In the genomic region with DNA sequence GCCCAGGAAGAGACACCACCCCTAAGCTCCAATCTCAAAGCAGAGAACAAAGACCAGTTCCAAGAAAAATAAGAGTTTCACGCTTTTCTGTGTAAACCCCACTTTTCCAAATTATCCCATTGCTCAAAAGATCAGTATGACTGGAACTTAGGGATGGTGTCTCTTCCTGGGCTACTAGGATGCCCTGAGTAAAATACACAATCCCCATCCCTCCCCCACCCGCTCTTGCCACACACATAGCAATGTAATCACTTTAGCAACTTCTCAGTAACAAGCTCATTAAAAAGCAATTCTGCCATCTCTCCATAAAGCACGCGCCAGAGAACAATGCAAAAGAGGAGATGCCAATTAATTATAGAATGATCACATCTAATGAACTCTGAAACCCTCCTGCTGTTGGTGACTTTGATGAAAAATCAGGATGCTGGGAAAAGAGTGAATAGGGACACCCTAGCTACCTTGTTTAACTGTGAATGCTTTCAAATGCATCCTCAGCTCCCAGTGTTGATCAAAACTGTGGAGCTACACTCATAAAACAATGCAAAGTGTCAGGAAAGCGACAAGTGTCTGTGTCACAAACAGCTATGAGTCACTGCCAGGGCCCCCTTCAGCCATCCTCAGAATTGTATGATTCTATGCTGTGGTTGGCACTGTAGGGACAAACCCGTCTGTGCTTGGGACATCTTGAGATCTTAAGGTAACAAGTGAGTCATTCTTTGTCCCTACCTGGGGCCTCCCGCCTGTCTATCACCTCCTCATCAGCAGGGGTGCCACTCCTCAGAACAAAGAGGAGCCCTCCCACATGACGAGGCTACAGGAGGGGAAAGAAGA, we compare ENCODE assay signal across 9 cellular contexts. TPM values are rescaled to one million over a fixed set of nuclear protein-coding genes. Genes with fewer than 3 reads are reported as not detected.
DNase-seq lines count a peak whose midpoint lies in the region; ATAC-seq, FAIRE-seq and TF ChIP-seq lines count a peak whose summit lies in the region.
"Had no signal": no experiment of that assay in that cellular context is flagged by ENCODE, and none has a peak within 500 bp of the region (broad histone marks: within the 10 kb centered on the region; RNA-seq: fewer than 3 reads in every experiment).

No MANE protein-coding gene starts in this region.

- H2AFZ ChIP-seq in GM12878 (ENCODE audit: control insufficient read depth, low read depth, low read length), result no peak overlapping the region

- peak; percentile 65 for ATAC-seq in GM18868 (IDR thresholded peaks at IDR 0.05; ENCODE audit: unreplicated experiment)
- ATAC-seq in GM12878, result no peak; the same call in 2 of the 3 replicates
- ATAC-seq in HG02759 (IDR thresholded peaks at IDR 0.05; ENCODE audit: unreplicated experiment), result no peak

- H3K4me3 ChIP-seq in GM12878 (no peak overlapping the region), sigmoid colon (no peak overlapping the region)

- no peak overlapping the region for H3K4me2 ChIP-seq in GM12878 (ENCODE audit: control insufficient read depth, insufficient read depth)

- H3K4me1 ChIP-seq in GM12878 (ENCODE audit: control insufficient read depth, insufficient read depth, low read length) (no peaks in the 10 kb centered on the region), sigmoid colon (peaks cover 0 to 77% (median 54%) of the 10 kb centered on the region in 4 donors)

- peak; percentile 49 for DNase-seq in activated CD4-positive, CD25-positive, alpha-beta regulatory T cell treated with anti-CD3 and anti-CD28 coated beads, Interleukin-2, amount 50 U/mL, for 72 hours
- DNase-seq in GM12878 (ENCODE audit: low read depth, low spot score), result no peak
- peak; percentile 25 to 66 (median 44) for DNase-seq in stimulated activated CD4-positive, alpha-beta T cell treated with anti-CD3 and anti-CD28 coated beads, Interleukin-1b, Interleukin-23, amount 100 ng/mL, for 24 hours (ENCODE audit: low read depth in 4 of 4, low spot score in 1 of 4)
- no peak for DNase-seq in SIG-M5 (lab: John Stamatoyannopoulos, UW)
- DNase-seq in sigmoid colon, result no peak
- DNase-seq in occipital lobe (lab: John Stamatoyannopoulos, UW), result no peak
- DNase-seq: NCI-H187 had no signal

- H3K9me3 ChIP-seq in GM12878 (replicated peaks; ENCODE audit: control insufficient read depth, insufficient read depth, low read length), result no peaks in the 10 kb centered on the region
- no peaks in the 10 kb centered on the region for H3K9me3 ChIP-seq in sigmoid colon

- no peak for TF ChIP-seq CTCF in GM12878 (IDR thresholded peaks at IDR 0.05 in 2 of 3, conservative IDR thresholded peaks at IDR 0.05 in 1 of 3; ENCODE audit: control insufficient read depth in 2 of 3, extremely low read depth in 1 of 3, insufficient read depth in 1 of 3, low read depth in 3 of 3, low read length in 3 of 3)
- TF ChIP-seq CTCF in sigmoid colon (IDR thresholded peaks at IDR 0.05), result no peak

- no peak for TF ChIP-seq EP300 in GM12878 (IDR thresholded peaks at IDR 0.05; ENCODE audit: borderline replicate concordance in 1 of 2, control insufficient read depth in 1 of 2, low read depth in 2 of 2, low read length in 2 of 2)
- no peak for TF ChIP-seq EP300 in sigmoid colon (IDR thresholded peaks at IDR 0.05)

- RAD21 ChIA-PET in GM12878 (lab: Charles Lee; ENCODE audit: unreplicated experiment), result interaction anchor here (1.0 to 1.3 kb wide), 2 partner anchors 50 to 349 kb away, joined by 3 to 6 read pairs; no protein-coding TSS in a partner anchor

- 60% methylated on average over 8 of the region's 8 CpGs for WGBS in GM12878 (ENCODE audit: insufficient coverage, insufficient replicate concordance, low lambda C conversion rate, missing lambda C conversion rate)
- 85 to 89% methylated on average over 8 of the region's 8 CpGs for WGBS in sigmoid colon, 2 donors

- H3K9ac ChIP-seq in GM12878 (ENCODE audit: control insufficient read depth, insufficient read depth, low read length), result no peak overlapping the region

- TF ChIP-seq RAD21 in GM12878 (IDR thresholded peaks at IDR 0.05; ENCODE audit: insufficient read depth, low read depth, low read length), result no peak

- intact Hi-C loops in GM12878 (cut with micrococcal nuclease; ENCODE audit: unreplicated experiment), result no loop called here
- intact Hi-C loops in sigmoid colon (cut with DNase I), result no loop called here

- TF ChIP-seq POLR2A in GM12878 (IDR thresholded peaks at IDR 0.05; ENCODE audit: low read depth, low read length), result no peak
- TF ChIP-seq POLR2A in sigmoid colon (IDR thresholded peaks at IDR 0.05), result no peak

- CTCF ChIA-PET in GM12878 (lab: Yijun Ruan, JAX), result interaction anchor here (0.8 to 1.6 kb wide), 2 partner anchors 9 to 49 kb away, joined by 3 read pairs; no protein-coding TSS in a partner anchor

- H3K27ac ChIP-seq in GM12878 (ENCODE audit: control insufficient read depth, insufficient read depth) (no peak overlapping the region), sigmoid colon (peak overlapping the region in 2 of 4 donors; percentile 23 to 40)

- H3K27me3 ChIP-seq in GM12878 (replicated peaks in 1 of 2; ENCODE audit: control insufficient read depth in 2 of 2, insufficient read depth in 2 of 2, low read length in 1 of 2), result no peaks in the 10 kb centered on the region
- H3K27me3 ChIP-seq in sigmoid colon, result no peaks in the 10 kb centered on the region

- SMC1A ChIA-PET in GM12878 (lab: Charles Lee; ENCODE audit: uncharacterized antibody, unreplicated experiment), result interaction anchor here (0.8 to 1.3 kb wide), 3 partner anchors 10 to 134 kb away, joined by 3 read pairs; no protein-coding TSS in a partner anchor

- FAIRE-seq in GM12878 (lab: Jason Lieb, UNC), result no peak

- in situ Hi-C loops in GM12878 (cut with MboI), result no loop called here

- no peaks in the 10 kb centered on the region for H4K20me1 ChIP-seq in GM12878 (ENCODE audit: control insufficient read depth, insufficient read depth)

- no peaks in the 10 kb centered on the region; a peak in 1 of 4 replicates for H3K36me3 ChIP-seq in GM12878 (ENCODE audit: control insufficient read depth in 2 of 2, insufficient read depth in 2 of 2, low read length in 1 of 2)
- H3K36me3 ChIP-seq in sigmoid colon, result peaks cover 0 to 32% (median 9%) of the 10 kb centered on the region in 4 donors

- POLR2A ChIA-PET in GM12878 (lab: Charles Lee), result interaction anchor here (1.0 kb wide), 1 partner anchor 10 kb away, joined by 4 read pairs; no protein-coding TSS in a partner anchor

- H3K79me2 ChIP-seq in GM12878 (ENCODE audit: control insufficient read depth, insufficient read depth, low read length), result no peaks in the 10 kb centered on the region; the same call in none of the 2 replicates

- BruUV-seq in GM12878 (replicated peaks; lab: Mats Ljungman, UMichigan), result no TSS peak

TF ChIP-seq in GM12878, 131 proteins besides CTCF, POLR2A, EP300 and RAD21:
- TF ChIP-seq, protein P1, sequence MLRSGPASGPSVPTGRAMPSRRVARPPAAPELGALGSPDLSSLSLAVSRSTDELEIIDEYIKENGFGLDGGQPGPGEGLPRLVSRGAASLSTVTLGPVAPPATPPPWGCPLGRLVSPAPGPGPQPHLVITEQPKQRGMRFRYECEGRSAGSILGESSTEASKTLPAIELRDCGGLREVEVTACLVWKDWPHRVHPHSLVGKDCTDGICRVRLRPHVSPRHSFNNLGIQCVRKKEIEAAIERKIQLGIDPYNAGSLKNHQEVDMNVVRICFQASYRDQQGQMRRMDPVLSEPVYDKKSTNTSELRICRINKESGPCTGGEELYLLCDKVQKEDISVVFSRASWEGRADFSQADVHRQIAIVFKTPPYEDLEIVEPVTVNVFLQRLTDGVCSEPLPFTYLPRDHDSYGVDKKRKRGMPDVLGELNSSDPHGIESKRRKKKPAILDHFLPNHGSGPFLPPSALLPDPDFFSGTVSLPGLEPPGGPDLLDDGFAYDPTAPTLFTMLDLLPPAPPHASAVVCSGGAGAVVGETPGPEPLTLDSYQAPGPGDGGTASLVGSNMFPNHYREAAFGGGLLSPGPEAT (IDR thresholded peaks at IDR 0.05; ENCODE audit: low read depth), result no peak
- TF ChIP-seq, protein P2, sequence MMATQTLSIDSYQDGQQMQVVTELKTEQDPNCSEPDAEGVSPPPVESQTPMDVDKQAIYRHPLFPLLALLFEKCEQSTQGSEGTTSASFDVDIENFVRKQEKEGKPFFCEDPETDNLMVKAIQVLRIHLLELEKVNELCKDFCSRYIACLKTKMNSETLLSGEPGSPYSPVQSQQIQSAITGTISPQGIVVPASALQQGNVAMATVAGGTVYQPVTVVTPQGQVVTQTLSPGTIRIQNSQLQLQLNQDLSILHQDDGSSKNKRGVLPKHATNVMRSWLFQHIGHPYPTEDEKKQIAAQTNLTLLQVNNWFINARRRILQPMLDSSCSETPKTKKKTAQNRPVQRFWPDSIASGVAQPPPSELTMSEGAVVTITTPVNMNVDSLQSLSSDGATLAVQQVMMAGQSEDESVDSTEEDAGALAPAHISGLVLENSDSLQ (IDR thresholded peaks at IDR 0.05), result peak; percentile 61

RNA-seq across cellular contexts. Expression of a gene that starts 42.6 kb away (rescaled TPM):
- 51.2 and 57.3 TPM in 2 replicates for total RNA-seq in GM12878 (2013; cell fraction: nucleolus; rRNA removed)
- total RNA-seq in GM12878 (2014; rRNA removed) (8.1 and 10.8 TPM in 2 replicates), GM12878 (2014; rRNA removed; fragmentation: Illumina TruSeq; extraction: Trizol) (7.6 and 8.1 TPM in 2 replicates), GM12878 (2021) (20.6 and 24.8 TPM in 2 replicates), sigmoid colon (10 to 100 TPM; 21.2 to 52.1 (median 25.1) TPM), occipital lobe (69.7 TPM)
- polyA plus RNA-seq in GM12878 (2011; ENCODE audit: low read depth), result 6.5 TPM
- polyA plus RNA-seq in GM12878 (2011; rRNA removed) (4.7 and 6.4 TPM in 2 replicates), GM12878 (2014; fragmentation: Illumina TruSeq; extraction: Trizol) (13.3 and 20.5 TPM in 2 replicates), GM12878 (2014; fragmentation: Nextera tagmentation; extraction: Ambion mirVana) (1 to 10 TPM; 2.4 to 3.3 TPM), GM12878 (2014; rRNA removed) (9.4 and 10.7 TPM in 2 replicates), GM12878 (2016; fragmentation: Nextera tagmentation; extraction: Ambion mirVana) (10 to 100 TPM in 1 of 2 experiments, 1 to 10 TPM in 1; 5.6 to 10.2 TPM), sigmoid colon (1 to 10 TPM in 1 of 3 donors, under 1 TPM in 2; 0.60 to 7.8 (median 0.69) TPM)
- 5.4 and 5.7 TPM in 2 replicates for polyA plus RNA-seq in GM12878 (2011; cell fraction: cytosol; rRNA removed)
- 11.2 and 11.5 TPM in 2 replicates for polyA plus RNA-seq in GM12878 (2011; cell fraction: nucleus; rRNA removed)
- 6.8 and 7.9 TPM in 2 replicates for polyA plus RNA-seq in GM12878 (2012)
- 8.9 and 12.7 TPM in 2 replicates for polyA minus RNA-seq in GM12878 (2011; rRNA and poly(A)+ RNA removed)
- 1.7 and 3.4 TPM in 2 replicates for polyA minus RNA-seq in GM12878 (2011; cell fraction: cytosol; rRNA and poly(A)+ RNA removed)
- 7.1 and 10.4 TPM in 2 replicates for polyA minus RNA-seq in GM12878 (2011; cell fraction: nucleus; rRNA and poly(A)+ RNA removed)

Comparison
In these comparisons a context has a peak if more than half of its experiments do, and no peak if none do; other contexts are left out.
1. DNase-seq: peak in activated CD4-positive, CD25-positive, alpha-beta regulatory T cell treated with anti-CD3 and anti-CD28 coated beads, Interleukin-2, amount 50 U/mL, for 72 hours (single experiment) and stimulated activated CD4-positive, alpha-beta T cell treated with anti-CD3 and anti-CD28 coated beads, Interleukin-1b, Interleukin-23, amount 100 ng/mL, for 24 hours (4 of 4); none in GM12878 (single experiment), SIG-M5 (single experiment), sigmoid colon (single experiment) and occipital lobe (single experiment).